8 cellular contexts compared by ENCODE assay signal in genomic region chr5:157328277-157328912, GRCh38.
DNase-seq lines count a peak whose midpoint lies in the region; ATAC-seq and TF ChIP-seq lines count a peak whose summit lies in the region.

No MANE protein-coding gene starts in this region.

- TF ChIP-seq POLR2A in spleen (IDR thresholded peaks at IDR 0.05), result no peak

- H3K36me3 ChIP-seq in A673 (ENCODE audit: insufficient read depth, low read length, poor library complexity, severe bottlenecking), result no peaks in the 10 kb centered on the region
- peaks cover 0 to 96% (median 66%) of the 10 kb centered on the region in 6 donors for H3K36me3 ChIP-seq in spleen

- intact Hi-C loops in A673 (cut with micrococcal nuclease; ENCODE audit: unreplicated experiment), result loop anchor here (5.0 to 10.0 kb wide), 2 partner anchors 149 to 416 kb away; partner anchors contain the start of gene LSM11
- intact Hi-C loops in MCF 10A (cut with micrococcal nuclease), result loop anchor here (1.0 kb wide), 6 partner anchors 103 to 415 kb away; partner anchors contain the start of genes LSM11 and THG1L
- intact Hi-C loops in spleen (cut with DNase I; ENCODE audit: low total_unique reads), result no loop called here

- no peaks in the 10 kb centered on the region for H3K27me3 Mint-ChIP-seq in T-helper 2 cell treated with Interferon-gamma antibody and Interleukin-4, amounts not matched to agents 5 μg/mL and 100 μg/mL, for 36 hours (ENCODE audit: low read depth)
- H3K27me3 Mint-ChIP-seq in MCF 10A (ENCODE audit: insufficient read depth, unreplicated experiment), result no peaks in the 10 kb centered on the region

- no peaks in the 10 kb centered on the region for H3K9me3 ChIP-seq in A673 (ENCODE audit: low read depth, low read length, poor library complexity, severe bottlenecking)
- no peaks in the 10 kb centered on the region for H3K9me3 ChIP-seq in spleen

- H3K9me3 Mint-ChIP-seq in T-helper 2 cell treated with Interferon-gamma antibody and Interleukin-4, amounts not matched to agents 5 μg/mL and 100 μg/mL, for 36 hours, result no peaks in the 10 kb centered on the region
- no peaks in the 10 kb centered on the region for H3K9me3 Mint-ChIP-seq in MCF 10A (ENCODE audit: unreplicated experiment)

- CTCF ChIA-PET in A673 (lab: Charles Lee), result interaction anchor here (0.6 to 1.3 kb wide), 5 partner anchors 14 to 416 kb away, joined by 3 to 7 read pairs (median 4); partner anchors contain the start of gene LSM11
- CTCF ChIA-PET in MCF 10A (lab: Yijun Ruan, JAX), result interaction anchor here (0.5 to 8.3 kb wide), 63 partner anchors 8 to 779 kb away, joined by 3 to 178 read pairs (median 5); partner anchors contain the start of genes LSM11 and THG1L

- H3K4me1 Mint-ChIP-seq in T-helper 2 cell treated with Interferon-gamma antibody and Interleukin-4, amounts not matched to agents 5 μg/mL and 100 μg/mL, for 36 hours (ENCODE audit: low read depth), result peaks cover 18% of the 10 kb centered on the region
- H3K4me1 Mint-ChIP-seq in MCF 10A (ENCODE audit: insufficient read depth, unreplicated experiment), result no peaks in the 10 kb centered on the region

- POLR2A ChIA-PET in A673 (lab: Charles Lee; ENCODE audit: low non-redundant PET), result no interaction called here
- POLR2A ChIA-PET in MCF 10A (lab: Yijun Ruan, JAX), result interaction anchor here (0.8 to 1.8 kb wide), 7 partner anchors 78 to 415 kb away, joined by 3 to 7 read pairs (median 5); partner anchors contain the start of genes LSM11 and MED7

- WGBS in spleen, 5 donors, result 11 to 18% (median 17%) methylated on average over 12 of the region's 12 CpGs

- DNase-seq in A673 (ENCODE audit: low spot score), result peak; percentile 76
- peak; percentile 8 for DNase-seq in NCI-H1436 treated with DMSO at 0.1 percent for 48 hours (lab: John Stamatoyannopoulos, UW)
- DNase-seq in T-helper 2 cell treated with Interferon-gamma antibody and Interleukin-4, amounts not matched to agents 5 μg/mL and 100 μg/mL, for 36 hours (ENCODE audit: low spot score), result peak; percentile 61
- peak; percentile 90 for DNase-seq in MCF 10A (ENCODE audit: unreplicated experiment)
- peak; percentile 83 for DNase-seq in iris pigment epithelial cell (ENCODE audit: low read depth)
- peak; percentile 86 for DNase-seq in spleen

- H3K27ac Mint-ChIP-seq in T-helper 2 cell treated with Interferon-gamma antibody and Interleukin-4, amounts not matched to agents 5 μg/mL and 100 μg/mL, for 36 hours, result peak overlapping the region; percentile 74
- no peak overlapping the region for H3K27ac Mint-ChIP-seq in MCF 10A (ENCODE audit: low read depth, unreplicated experiment)

- H3K4me3 Mint-ChIP-seq in T-helper 2 cell treated with Interferon-gamma antibody and Interleukin-4, amounts not matched to agents 5 μg/mL and 100 μg/mL, for 36 hours, result peak overlapping the region; percentile 31
- H3K4me3 Mint-ChIP-seq in MCF 10A (ENCODE audit: unreplicated experiment), result no peak overlapping the region

- H3K4me3 ChIP-seq in A673 (ENCODE audit: low read depth, low read length, poor library complexity, severe bottlenecking) (peak overlapping the region; percentile 14), spleen (peak overlapping the region in 2 of 8 donors; percentile 17 to 34)

- ATAC-seq in GM18498 (IDR thresholded peaks at IDR 0.05; ENCODE audit: unreplicated experiment) (peak; percentile 96), HG02852 (IDR thresholded peaks at IDR 0.05; ENCODE audit: unreplicated experiment) (peak; percentile 98)

- TF ChIP-seq CTCF in A673 (conservative IDR thresholded peaks at IDR 0.05; ENCODE audit: low read depth, low read length), result peak; percentile 83
- peak; percentile 97 for TF ChIP-seq CTCF in MCF 10A (IDR thresholded peaks at IDR 0.05; ENCODE audit: unreplicated experiment)
- peak; percentile 73 to 91 (median 87) for TF ChIP-seq CTCF in spleen (IDR thresholded peaks at IDR 0.05 in 8 of 11, conservative IDR thresholded peaks at IDR 0.05 in 3 of 11)

- H3K4me1 ChIP-seq in A673 (ENCODE audit: insufficient read depth, low read length, poor library complexity, severe bottlenecking), result no peaks in the 10 kb centered on the region
- H3K4me1 ChIP-seq in spleen, result peaks cover 0 to 23% (median 14%) of the 10 kb centered on the region in 6 donors

- BruUV-seq in A673 (replicated peaks; lab: Mats Ljungman, UMichigan) (no TSS peak), MCF 10A (replicated peaks; lab: Mats Ljungman, UMichigan) (no TSS peak)

- H3K27me3 ChIP-seq in A673 (replicated peaks; ENCODE audit: insufficient read depth, low read depth, low read length, poor library complexity) (no peaks in the 10 kb centered on the region), spleen (replicated peaks in 1 of 7) (no peaks in the 10 kb centered on the region)

- H3K36me3 Mint-ChIP-seq in T-helper 2 cell treated with Interferon-gamma antibody and Interleukin-4, amounts not matched to agents 5 μg/mL and 100 μg/mL, for 36 hours (ENCODE audit: low read depth), result peaks cover 71% of the 10 kb centered on the region
- peaks cover 33% of the 10 kb centered on the region for H3K36me3 Mint-ChIP-seq in MCF 10A (ENCODE audit: insufficient read depth, unreplicated experiment)

- H3K27ac ChIP-seq in A673 (ENCODE audit: low read depth, low read length, poor library complexity, severe bottlenecking) (no peak overlapping the region), spleen (peak overlapping the region in 7 of 8 donors; percentile 58 to 81 (median 71))

Comparison
In these comparisons a context has a peak if more than half of its experiments do, and no peak if none do; other contexts are left out.
1. DNase-seq: peak in every context shown above with its lines; median percentile 90 in MCF 10A; 86 in spleen; 83 in iris pigment epithelial cell; 76 in A673; 61 in T-helper 2 cell treated with Interferon-gamma antibody and Interleukin-4, amounts not matched to agents 5 μg/mL and 100 μg/mL, for 36 hours; 8 in NCI-H1436 treated with DMSO at 0.1 percent for 48 hours.